Comparison of ENCODE assay signal across 26 cellular contexts in genomic region chr6:14312497-14312896, GRCh38.
DNase-seq lines count a peak whose midpoint lies in the region; ATAC-seq and TF ChIP-seq lines count a peak whose summit lies in the region.
"Had no signal": no experiment of that assay in that cellular context is flagged by ENCODE, and none has a peak within 500 bp of the region (broad histone marks: within the 10 kb centered on the region; RNA-seq: fewer than 3 reads in every experiment).

No MANE protein-coding gene starts in this region.

- ATAC-seq in GM18907 (IDR thresholded peaks at IDR 0.05; ENCODE audit: unreplicated experiment): peak; percentile 24
- ATAC-seq in HG03159 (IDR thresholded peaks at IDR 0.05; ENCODE audit: unreplicated experiment): peak; percentile 48
- ATAC-seq in GM21423 (IDR thresholded peaks at IDR 0.05; ENCODE audit: unreplicated experiment): no peak
- ATAC-seq: gastroesophageal sphincter, GM23338, K562 had no signal

- no peaks in the 10 kb centered on the region for H3K4me1 ChIP-seq in colonic mucosa
- H3K4me1 ChIP-seq: BE2C had no signal

- no peak overlapping the region for H3K4me3 ChIP-seq in GM12864 (ENCODE audit: low read depth, low read length)
- H3K4me3 ChIP-seq in colonic mucosa: no peak overlapping the region
- H3K4me3 ChIP-seq: gastroesophageal sphincter, GM23338, K562 had no signal

- no peaks in the 10 kb centered on the region for H3K27me3 ChIP-seq in colonic mucosa
- H3K27me3 ChIP-seq: BE2C, gastroesophageal sphincter had no signal

- H3K36me3 ChIP-seq in colonic mucosa: no peaks in the 10 kb centered on the region
- H3K36me3 ChIP-seq: BE2C, gastroesophageal sphincter had no signal

- DNase-seq in GM12864 (ENCODE audit: low read depth): peak; percentile 22
- DNase-seq in globus pallidus (ENCODE audit: low spot score): peak; percentile 6
- no peak for DNase-seq in SW 1271 (lab: John Stamatoyannopoulos, UW)
- no peak for DNase-seq in middle frontal gyrus (ENCODE audit: extremely low spot score, low spot score)
- DNase-seq in colonic mucosa: no peak
- DNase-seq: activated CD4-positive, alpha-beta T cell treated with anti-CD3 and anti-CD28 coated beads, Interleukin-2, amount 10 ng/mL, durations not matched to agents 24 days and 14 days; activated effector memory CD4-positive, alpha-beta T cell treated with anti-CD3 and anti-CD28 coated beads, Interleukin-2, amount 50 U/mL, for 16 hours; activated naive CD8-positive, alpha-beta T cell treated with anti-CD3 and anti-CD28 coated beads for 36 hours; activated T-cell treated with anti-CD3 and anti-CD28 coated beads, Interleukin-2, amount 50 U/mL, for 1 hour; aorta; BE2C; effector CD4-positive, alpha-beta T cell; hippocampal formation; NCI-H1417; NCI-H2029; NCI-H2227 treated with DMSO at 0.1 percent for 48 hours; nephron progenitor cell; SIG-M5; substantia nigra; T1000 had no signal

- TF ChIP-seq CTCF in GM12864 (IDR thresholded peaks at IDR 0.05; ENCODE audit: low read depth, low read length, missing control alignments) (no peak), colonic mucosa (IDR thresholded peaks at IDR 0.05) (no peak)

- no peak overlapping the region for H3K9ac ChIP-seq in colonic mucosa (ENCODE audit: low read depth in 2 of 2, low read length in 2 of 2)

- intact Hi-C loops in colonic mucosa (cut with DNase I): no loop called here

- no peaks in the 10 kb centered on the region for H3K9me3 ChIP-seq in colonic mucosa
- H3K9me3 ChIP-seq: BE2C, gastroesophageal sphincter had no signal

- no peak overlapping the region for H3K27ac ChIP-seq in colonic mucosa
- H3K27ac ChIP-seq: gastroesophageal sphincter had no signal

Comparison
In these comparisons a context has a peak if more than half of its experiments do, and no peak if none do; other contexts are left out.
1. DNase-seq: peak in GM12864 (single experiment) and globus pallidus (single experiment); none in SW 1271 (0 of 2), middle frontal gyrus (single experiment) and colonic mucosa (single experiment).